Comparison of ENCODE assay signal across 8 cellular contexts in genomic region chr1:147840909-147841308, GRCh38.
DNase-seq lines count a peak whose midpoint lies in the region; ATAC-seq and TF ChIP-seq lines count a peak whose summit lies in the region.

No MANE protein-coding gene starts in this region.

- no peak overlapping the region for H2AFZ ChIP-seq in OCI-LY1 (ENCODE audit: low read length)

- POLR2A ChIA-PET in AG04450 (lab: Yijun Ruan, JAX) = no interaction called here

- intact Hi-C loops in natural killer cell (cut with micrococcal nuclease) = no loop called here

- H4K20me1 ChIP-seq in OCI-LY1 (ENCODE audit: insufficient read depth, low read length) = no peaks in the 10 kb centered on the region

- H3K36me3 ChIP-seq in OCI-LY1 (ENCODE audit: insufficient read depth, low read length) = no peaks in the 10 kb centered on the region

- no peaks in the 10 kb centered on the region for H3F3A ChIP-seq in OCI-LY1 (ENCODE audit: insufficient read depth, low read length)

- H3K4me1 ChIP-seq in OCI-LY1 (ENCODE audit: insufficient read depth, low read length, severe bottlenecking) = no peaks in the 10 kb centered on the region

- DNase-seq in AG04450 (ENCODE audit: low read depth, low spot score) (no peak), GM12865 (ENCODE audit: low read depth) (peak; percentile 20), fibroblast of pulmonary artery (ENCODE audit: low read depth) (no peak), natural killer cell (no peak), mesenteric fat pad (ENCODE audit: low spot score) (no peak)

- H3K27me3 ChIP-seq in AG04450 (ENCODE audit: control insufficient read depth, insufficient read depth, low read length) (no peaks in the 10 kb centered on the region), OCI-LY1 (ENCODE audit: insufficient read depth, low read length) (no peaks in the 10 kb centered on the region)

- H3K4me1 Mint-ChIP-seq in natural killer cell = no peaks in the 10 kb centered on the region

- ATAC-seq in natural killer cell = no peak
- no peak for ATAC-seq in GM18502 (IDR thresholded peaks at IDR 0.05; ENCODE audit: poor library complexity, unreplicated experiment)
- ATAC-seq in GM18520 (IDR thresholded peaks at IDR 0.05; ENCODE audit: unreplicated experiment) = no peak

- TF ChIP-seq CTCF in AG04450 (IDR thresholded peaks at IDR 0.05; ENCODE audit: low read depth, low read length) = peak; percentile 19
- peak; percentile 29 for TF ChIP-seq CTCF in GM12865 (IDR thresholded peaks at IDR 0.05; ENCODE audit: insufficient read depth, low read depth, low read length, missing control alignments)
- peak; percentile 16; the same call in 1 of the 2 replicates for TF ChIP-seq CTCF in OCI-LY1 (IDR thresholded peaks at IDR 0.05; ENCODE audit: low read length)
- TF ChIP-seq CTCF in fibroblast of pulmonary artery (IDR thresholded peaks at IDR 0.05; ENCODE audit: low read length, missing control alignments) = peak; percentile 31
- TF ChIP-seq CTCF in natural killer cell (IDR thresholded peaks at IDR 0.05) = no peak

- peaks cover 13 to 27% of the 10 kb centered on the region in 2 donors for H3K27me3 Mint-ChIP-seq in natural killer cell (ENCODE audit: low read depth in 2 of 2)

- H3K9me3 Mint-ChIP-seq in natural killer cell = no peaks in the 10 kb centered on the region

- H3K9me3 ChIP-seq in AG04450 (ENCODE audit: control insufficient read depth, insufficient read depth, low read length) (no peaks in the 10 kb centered on the region), OCI-LY1 (ENCODE audit: low read length) (no peaks in the 10 kb centered on the region)

- H3K4me3 Mint-ChIP-seq in natural killer cell = no peak overlapping the region

- H3K9ac ChIP-seq in OCI-LY1 (ENCODE audit: low read length) = no peak overlapping the region

- CTCF ChIA-PET in AG04450 (lab: Charles Lee) = no interaction called here

- H3K27ac ChIP-seq in AG04450 (ENCODE audit: low read depth, low read length) = no peak overlapping the region
- no peak overlapping the region for H3K27ac ChIP-seq in OCI-LY1 (ENCODE audit: low read depth, low read length, poor library complexity, severe bottlenecking)

- no peak overlapping the region for H3K27ac Mint-ChIP-seq in natural killer cell

- no peaks in the 10 kb centered on the region for H3K79me2 ChIP-seq in OCI-LY1 (ENCODE audit: insufficient read depth, low read length)

- H3K4me3 ChIP-seq in AG04450 (ENCODE audit: low read depth, low read length) (no peak overlapping the region), GM12865 (ENCODE audit: low read depth, low read length) (no peak overlapping the region), OCI-LY1 (ENCODE audit: low read depth, low read length, poor library complexity, severe bottlenecking) (no peak overlapping the region), fibroblast of pulmonary artery (replicated peaks; ENCODE audit: low read depth, low read length) (no peak overlapping the region)

- H3K9me2 ChIP-seq in OCI-LY1 (ENCODE audit: low read depth, low read length) = no peaks in the 10 kb centered on the region

- H3K4me2 ChIP-seq in OCI-LY1 (ENCODE audit: low read length) = no peak overlapping the region

- H3K36me3 Mint-ChIP-seq in natural killer cell = no peaks in the 10 kb centered on the region
